11 cellular contexts compared by ENCODE assay signal in genomic region chr9:136023401-136024225, GRCh38.
DNase-seq lines count a peak whose midpoint lies in the region; ATAC-seq, FAIRE-seq and TF ChIP-seq lines count a peak whose summit lies in the region.
"Had no signal": no experiment of that assay in that cellular context is flagged by ENCODE, and none has a peak within 500 bp of the region (broad histone marks: within the 10 kb centered on the region; RNA-seq: fewer than 3 reads in every experiment).

No MANE protein-coding gene starts in this region.

- DNase-seq in GM04504 (ENCODE audit: low read depth) (peak; percentile 60), body of pancreas (peak; percentile 35 to 59 (median 39)), kidney (peak; percentile 92), GM13977 (ENCODE audit: low spot score) (no peak)
- DNase-seq in stimulated activated CD4-positive, alpha-beta T cell treated with anti-CD3 and anti-CD28 coated beads, Interleukin-4, amount 100 ng/mL, for 24 hours: no peak
- no peak for DNase-seq in activated CD4-positive, alpha-beta T cell treated with anti-CD3 and anti-CD28 coated beads, Interleukin-2, amount 50 U/mL, for 48 hours
- DNase-seq: activated naive CD4-positive, alpha-beta T cell treated with anti-CD3 and anti-CD28 coated beads for 36 hours; midbrain; NCI-H748 treated with DMSO at 0.1 percent for 48 hours; T1000 had no signal

- WGBS in body of pancreas, 2 donors: 60 to 77% methylated on average over 10 to 17 of the region's 17 CpGs

- in situ Hi-C loops in GM13977 (cut with MboI; ENCODE audit: low pct_unique_long_range_greater_than_20kb, low sequenced_read_pairs, unreplicated experiment): no loop called here

- H3K27me3 ChIP-seq in body of pancreas (no peaks in the 10 kb centered on the region), skeletal muscle tissue (ENCODE audit: control insufficient read depth in 3 of 3, insufficient read depth in 3 of 3, low read length in 3 of 3) (no peaks in the 10 kb centered on the region)

- H3K27ac ChIP-seq in body of pancreas (no peak overlapping the region), kidney (ENCODE audit: low read depth in 2 of 2, low read length in 2 of 2) (peak overlapping the region; percentile 10 to 32), skeletal muscle tissue (ENCODE audit: low read depth, low read length) (peak overlapping the region; percentile 30)

- H3K9ac ChIP-seq in kidney (ENCODE audit: low read length in 2 of 2): no peak overlapping the region
- peak overlapping the region in 1 of 3 donors; percentile 33 for H3K9ac ChIP-seq in skeletal muscle tissue (ENCODE audit: low read depth in 1 of 3, low read length in 3 of 3)

- H3K36me3 ChIP-seq in body of pancreas (replicated peaks in 1 of 2; ENCODE audit: insufficient read depth in 1 of 2, low read depth in 2 of 2) (no peaks in the 10 kb centered on the region), kidney (ENCODE audit: control insufficient read depth in 1 of 2, insufficient read depth in 2 of 2, low read length in 2 of 2) (no peaks in the 10 kb centered on the region), skeletal muscle tissue (ENCODE audit: control insufficient read depth in 3 of 3, insufficient read depth in 3 of 3, low read length in 3 of 3) (no peaks in the 10 kb centered on the region)

- no peaks in the 10 kb centered on the region for H3K4me1 ChIP-seq in body of pancreas
- peaks cover 0 to 10% of the 10 kb centered on the region in 2 donors for H3K4me1 ChIP-seq in kidney (ENCODE audit: control insufficient read depth in 1 of 2, insufficient read depth in 1 of 2, low read depth in 1 of 2, low read length in 2 of 2)
- peaks cover 23 to 48% (median 39%) of the 10 kb centered on the region in 3 donors for H3K4me1 ChIP-seq in skeletal muscle tissue (ENCODE audit: control insufficient read depth in 3 of 3, insufficient read depth in 3 of 3, low read length in 3 of 3)

- no peak for TF ChIP-seq POLR2A in body of pancreas (IDR thresholded peaks at IDR 0.05)

- H3K9me3 ChIP-seq in body of pancreas (no peaks in the 10 kb centered on the region), kidney (ENCODE audit: control insufficient read depth in 1 of 2, low read length in 2 of 2) (no peaks in the 10 kb centered on the region), skeletal muscle tissue (ENCODE audit: control insufficient read depth in 3 of 3, low read length in 3 of 3) (no peaks in the 10 kb centered on the region)

- no peak overlapping the region for H3K4me3 ChIP-seq in body of pancreas
- H3K4me3 ChIP-seq in kidney (ENCODE audit: low read length in 2 of 2): no peak overlapping the region
- H3K4me3 ChIP-seq in skeletal muscle tissue (ENCODE audit: low read length in 3 of 3): peak overlapping the region in 1 of 3 donors; percentile 2

- intact Hi-C loops in body of pancreas (cut with DNase I) (no loop called here), kidney (cut with DNase I) (no loop called here)

- no peak for ATAC-seq in body of pancreas

- FAIRE-seq in kidney (lab: Jason Lieb, UNC): no peak

- no peak for TF ChIP-seq CTCF in body of pancreas (IDR thresholded peaks at IDR 0.05)
- no peak for TF ChIP-seq CTCF in kidney (IDR thresholded peaks at IDR 0.05; ENCODE audit: borderline replicate concordance, extremely low read depth, insufficient read depth)
- no peak for TF ChIP-seq CTCF in GM13977 (IDR thresholded peaks at IDR 0.05; ENCODE audit: extremely low read depth, insufficient read depth, missing control alignments)

Comparison
In these comparisons a context has a peak if more than half of its experiments do, and no peak if none do; other contexts are left out.
1. DNase-seq: peak in GM04504 (single experiment), body of pancreas (4 of 4) and kidney (single experiment); none in stimulated activated CD4-positive, alpha-beta T cell treated with anti-CD3 and anti-CD28 coated beads, Interleukin-4, amount 100 ng/mL, for 24 hours (single experiment), activated CD4-positive, alpha-beta T cell treated with anti-CD3 and anti-CD28 coated beads, Interleukin-2, amount 50 U/mL, for 48 hours (0 of 2) and GM13977 (single experiment).
2. H3K27ac ChIP-seq: peak in kidney (2 of 2) and skeletal muscle tissue (single experiment); none in body of pancreas (0 of 4).